Comparison of ENCODE assay signal across 1 cellular context in genomic region chr17:81458628-81459027, GRCh38.
TF ChIP-seq lines count a peak whose summit lies in the region.

No MANE protein-coding gene starts in this region.

TF ChIP-seq in H1, 55 proteins besides CTCF, POLR2A, EP300 and RAD21:
- no peak for TF ChIP-seq KDM4A (IDR thresholded peaks at IDR 0.05; ENCODE audit: low read depth, low read length, severe bottlenecking)
- TF ChIP-seq JUN (IDR thresholded peaks at IDR 0.05; ENCODE audit: low read depth, low read length): no peak
- TF ChIP-seq MAFK (IDR thresholded peaks at IDR 0.05; ENCODE audit: low read depth, low read length): no peak
- no peak for TF ChIP-seq POU5F1 (IDR thresholded peaks at IDR 0.05; ENCODE audit: low read depth, low read length)
- TF ChIP-seq USF2 (IDR thresholded peaks at IDR 0.05; ENCODE audit: low read length): no peak
- TF ChIP-seq, protein P1, sequence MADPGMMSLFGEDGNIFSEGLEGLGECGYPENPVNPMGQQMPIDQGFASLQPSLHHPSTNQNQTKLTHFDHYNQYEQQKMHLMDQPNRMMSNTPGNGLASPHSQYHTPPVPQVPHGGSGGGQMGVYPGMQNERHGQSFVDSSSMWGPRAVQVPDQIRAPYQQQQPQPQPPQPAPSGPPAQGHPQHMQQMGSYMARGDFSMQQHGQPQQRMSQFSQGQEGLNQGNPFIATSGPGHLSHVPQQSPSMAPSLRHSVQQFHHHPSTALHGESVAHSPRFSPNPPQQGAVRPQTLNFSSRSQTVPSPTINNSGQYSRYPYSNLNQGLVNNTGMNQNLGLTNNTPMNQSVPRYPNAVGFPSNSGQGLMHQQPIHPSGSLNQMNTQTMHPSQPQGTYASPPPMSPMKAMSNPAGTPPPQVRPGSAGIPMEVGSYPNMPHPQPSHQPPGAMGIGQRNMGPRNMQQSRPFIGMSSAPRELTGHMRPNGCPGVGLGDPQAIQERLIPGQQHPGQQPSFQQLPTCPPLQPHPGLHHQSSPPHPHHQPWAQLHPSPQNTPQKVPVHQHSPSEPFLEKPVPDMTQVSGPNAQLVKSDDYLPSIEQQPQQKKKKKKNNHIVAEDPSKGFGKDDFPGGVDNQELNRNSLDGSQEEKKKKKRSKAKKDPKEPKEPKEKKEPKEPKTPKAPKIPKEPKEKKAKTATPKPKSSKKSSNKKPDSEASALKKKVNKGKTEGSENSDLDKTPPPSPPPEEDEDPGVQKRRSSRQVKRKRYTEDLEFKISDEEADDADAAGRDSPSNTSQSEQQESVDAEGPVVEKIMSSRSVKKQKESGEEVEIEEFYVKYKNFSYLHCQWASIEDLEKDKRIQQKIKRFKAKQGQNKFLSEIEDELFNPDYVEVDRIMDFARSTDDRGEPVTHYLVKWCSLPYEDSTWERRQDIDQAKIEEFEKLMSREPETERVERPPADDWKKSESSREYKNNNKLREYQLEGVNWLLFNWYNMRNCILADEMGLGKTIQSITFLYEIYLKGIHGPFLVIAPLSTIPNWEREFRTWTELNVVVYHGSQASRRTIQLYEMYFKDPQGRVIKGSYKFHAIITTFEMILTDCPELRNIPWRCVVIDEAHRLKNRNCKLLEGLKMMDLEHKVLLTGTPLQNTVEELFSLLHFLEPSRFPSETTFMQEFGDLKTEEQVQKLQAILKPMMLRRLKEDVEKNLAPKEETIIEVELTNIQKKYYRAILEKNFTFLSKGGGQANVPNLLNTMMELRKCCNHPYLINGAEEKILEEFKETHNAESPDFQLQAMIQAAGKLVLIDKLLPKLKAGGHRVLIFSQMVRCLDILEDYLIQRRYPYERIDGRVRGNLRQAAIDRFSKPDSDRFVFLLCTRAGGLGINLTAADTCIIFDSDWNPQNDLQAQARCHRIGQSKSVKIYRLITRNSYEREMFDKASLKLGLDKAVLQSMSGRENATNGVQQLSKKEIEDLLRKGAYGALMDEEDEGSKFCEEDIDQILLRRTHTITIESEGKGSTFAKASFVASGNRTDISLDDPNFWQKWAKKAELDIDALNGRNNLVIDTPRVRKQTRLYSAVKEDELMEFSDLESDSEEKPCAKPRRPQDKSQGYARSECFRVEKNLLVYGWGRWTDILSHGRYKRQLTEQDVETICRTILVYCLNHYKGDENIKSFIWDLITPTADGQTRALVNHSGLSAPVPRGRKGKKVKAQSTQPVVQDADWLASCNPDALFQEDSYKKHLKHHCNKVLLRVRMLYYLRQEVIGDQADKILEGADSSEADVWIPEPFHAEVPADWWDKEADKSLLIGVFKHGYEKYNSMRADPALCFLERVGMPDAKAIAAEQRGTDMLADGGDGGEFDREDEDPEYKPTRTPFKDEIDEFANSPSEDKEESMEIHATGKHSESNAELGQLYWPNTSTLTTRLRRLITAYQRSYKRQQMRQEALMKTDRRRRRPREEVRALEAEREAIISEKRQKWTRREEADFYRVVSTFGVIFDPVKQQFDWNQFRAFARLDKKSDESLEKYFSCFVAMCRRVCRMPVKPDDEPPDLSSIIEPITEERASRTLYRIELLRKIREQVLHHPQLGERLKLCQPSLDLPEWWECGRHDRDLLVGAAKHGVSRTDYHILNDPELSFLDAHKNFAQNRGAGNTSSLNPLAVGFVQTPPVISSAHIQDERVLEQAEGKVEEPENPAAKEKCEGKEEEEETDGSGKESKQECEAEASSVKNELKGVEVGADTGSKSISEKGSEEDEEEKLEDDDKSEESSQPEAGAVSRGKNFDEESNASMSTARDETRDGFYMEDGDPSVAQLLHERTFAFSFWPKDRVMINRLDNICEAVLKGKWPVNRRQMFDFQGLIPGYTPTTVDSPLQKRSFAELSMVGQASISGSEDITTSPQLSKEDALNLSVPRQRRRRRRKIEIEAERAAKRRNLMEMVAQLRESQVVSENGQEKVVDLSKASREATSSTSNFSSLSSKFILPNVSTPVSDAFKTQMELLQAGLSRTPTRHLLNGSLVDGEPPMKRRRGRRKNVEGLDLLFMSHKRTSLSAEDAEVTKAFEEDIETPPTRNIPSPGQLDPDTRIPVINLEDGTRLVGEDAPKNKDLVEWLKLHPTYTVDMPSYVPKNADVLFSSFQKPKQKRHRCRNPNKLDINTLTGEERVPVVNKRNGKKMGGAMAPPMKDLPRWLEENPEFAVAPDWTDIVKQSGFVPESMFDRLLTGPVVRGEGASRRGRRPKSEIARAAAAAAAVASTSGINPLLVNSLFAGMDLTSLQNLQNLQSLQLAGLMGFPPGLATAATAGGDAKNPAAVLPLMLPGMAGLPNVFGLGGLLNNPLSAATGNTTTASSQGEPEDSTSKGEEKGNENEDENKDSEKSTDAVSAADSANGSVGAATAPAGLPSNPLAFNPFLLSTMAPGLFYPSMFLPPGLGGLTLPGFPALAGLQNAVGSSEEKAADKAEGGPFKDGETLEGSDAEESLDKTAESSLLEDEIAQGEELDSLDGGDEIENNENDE (IDR thresholded peaks at IDR 0.05; ENCODE audit: insufficient replicate concordance, low read length): no peak
- no peak for TF ChIP-seq EZH2 (IDR thresholded peaks at IDR 0.05; ENCODE audit: low read depth, low read length, severe bottlenecking)
- TF ChIP-seq CHD2 (IDR thresholded peaks at IDR 0.05; ENCODE audit: low read length): no peak
- TF ChIP-seq TEAD4 (IDR thresholded peaks at IDR 0.05; ENCODE audit: low read depth, low read length): no peak
- TF ChIP-seq CHD1 (IDR thresholded peaks at IDR 0.05; ENCODE audit: low read depth, low read length): no peak
- no peak for TF ChIP-seq SUZ12 (IDR thresholded peaks at IDR 0.05; ENCODE audit: low read length)
- no peak for TF ChIP-seq SAP30 (IDR thresholded peaks at IDR 0.05; ENCODE audit: insufficient read depth, insufficient replicate concordance, low read length)
- no peak for TF ChIP-seq ATF2 (IDR thresholded peaks at IDR 0.05; ENCODE audit: low read length)
- no peak for TF ChIP-seq HDAC2 (IDR thresholded peaks at IDR 0.05; ENCODE audit: borderline replicate concordance in 1 of 2, low read depth in 2 of 2, low read length in 2 of 2)
- TF ChIP-seq KDM5A (IDR thresholded peaks at IDR 0.05; ENCODE audit: low read length): no peak
